ENCODE assay signal across 27 cellular contexts in the genomic region with DNA sequence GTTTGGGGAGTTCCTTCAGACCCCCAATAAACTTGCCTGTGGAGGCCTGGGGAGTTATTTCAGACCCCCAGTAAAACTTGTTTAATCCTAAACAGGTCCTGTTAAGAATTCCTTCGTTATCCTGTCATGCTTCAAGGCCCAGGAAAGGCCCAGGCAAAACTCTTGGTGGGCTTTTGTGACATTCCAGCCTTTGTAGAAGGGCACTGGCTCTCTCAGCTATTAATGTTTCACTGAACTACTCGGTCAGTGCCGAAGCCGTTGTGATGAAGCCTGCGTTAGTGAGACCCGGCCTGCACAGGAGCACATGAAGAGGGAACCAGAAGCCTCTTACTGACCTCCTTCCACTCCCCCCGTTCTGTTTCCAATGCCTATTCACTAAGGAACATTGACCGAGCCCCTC.
"Had no signal": no experiment of that assay in that cellular context is flagged by ENCODE, and none has a peak within 500 bp of the region (broad histone marks: within the 10 kb centered on the region; RNA-seq: fewer than 3 reads in every experiment).

No MANE protein-coding gene starts in this region.

- H3K4me3 ChIP-seq: lung, pancreas, skin epidermis, suprapubic skin, uterus had no signal

- ATAC-seq: activated CD4-positive, CD25-positive, alpha-beta regulatory T cell treated with anti-CD3 and anti-CD28 coated beads, Interleukin-2, amount 50 U/mL, for 24 hours; activated CD8-positive, alpha-beta T cell treated with anti-CD3 and anti-CD28 coated beads, Interleukin-2, amount 10 ng/mL, durations not matched to agents 7 days and 5 days; left lobe of liver; natural killer cell; pancreas; stimulated activated naive CD8-positive, alpha-beta T cell treated with anti-CD3 and anti-CD28 coated beads, Interleukin-15, amount 100 ng/mL, for 72 hours had no signal

- H3K36me3 Mint-ChIP-seq: activated naive CD4-positive, alpha-beta T cell treated with anti-CD3 and anti-CD28 coated beads, Interleukin-2, amount 50 U/mL, for 24 hours; mesothelial cell of epicardium; natural killer cell; stimulated activated effector memory CD8-positive, alpha-beta T cell treated with anti-CD3 and anti-CD28 coated beads, Interleukin-12 subunit alpha, Interleukin-12 subunit beta, amount 100 ng/mL, for 72 hours had no signal

- H3K27me3 Mint-ChIP-seq: activated naive CD4-positive, alpha-beta T cell treated with anti-CD3 and anti-CD28 coated beads, Interleukin-2, amount 50 U/mL, for 24 hours; stimulated activated naive CD8-positive, alpha-beta T cell treated with anti-CD3 and anti-CD28 coated beads, Interleukin-15, amount 100 ng/mL, for 72 hours had no signal

- H3K9me3 ChIP-seq: pancreas, suprapubic skin, tibial nerve, uterus had no signal

- H3K4me1 ChIP-seq: uterus had no signal

- H3K36me3 ChIP-seq: brain microvascular endothelial cell, pancreas, suprapubic skin, tibial nerve, uterus had no signal

- H3K27ac ChIP-seq: brain microvascular endothelial cell, pancreas, suprapubic skin, tibial nerve, VCaP had no signal

- H3K27me3 ChIP-seq: brain microvascular endothelial cell, pancreas, suprapubic skin, tibial nerve, uterus had no signal

- DNase-seq: activated CD4-positive, alpha-beta T cell treated with anti-CD3 and anti-CD28 coated beads, Interleukin-2, amount 10 ng/mL, durations not matched to agents 7 days and 5 days; activated CD8-positive, alpha-beta T cell treated with anti-CD3 and anti-CD28 coated beads, Interleukin-2, amount 10 ng/mL, durations not matched to agents 7 days and 5 days; activated gamma-delta T cell treated with Interleukin-2 at 50 U/mL for 16 hours; activated T-cell treated with anti-CD3 and anti-CD28 coated beads, Interleukin-2, amount 50 U/mL, for 1 hour; aorta; brain microvascular endothelial cell; caudate nucleus; dermis blood vessel endothelial cell; effector CD8-positive, alpha-beta T cell; erythroblast; foreskin melanocyte; kidney; natural killer cell; pancreas; stimulated activated CD4-positive, alpha-beta T cell treated with anti-CD3 and anti-CD28 coated beads, Interleukin-1b, Interleukin-23, amount 100 ng/mL, for 48 hours; stimulated activated naive CD8-positive, alpha-beta T cell treated with anti-CD3 and anti-CD28 coated beads, Interleukin-15, amount 100 ng/mL, for 72 hours; uterus had no signal

- H3K27ac Mint-ChIP-seq: activated naive CD4-positive, alpha-beta T cell treated with anti-CD3 and anti-CD28 coated beads, Interleukin-2, amount 50 U/mL, for 24 hours had no signal
